In genomic region chr10:78301891-78302738, GRCh38 we compare ENCODE assay signal across 8 cellular contexts.
DNase-seq lines count a peak whose midpoint lies in the region; ATAC-seq and TF ChIP-seq lines count a peak whose summit lies in the region.

No MANE protein-coding gene starts in this region.

- H3K79me2 ChIP-seq in DOHH2 (ENCODE audit: control insufficient read depth, low read length): no peaks in the 10 kb centered on the region
- no peaks in the 10 kb centered on the region for H3K79me2 ChIP-seq in mammary epithelial cell (ENCODE audit: insufficient read depth, low read length)

- peak overlapping the region; percentile 94 for H2AFZ ChIP-seq in mammary epithelial cell (ENCODE audit: low read depth, low read length)

- dilution Hi-C loops in mammary epithelial cell (cut with HindIII; ENCODE audit: low sequenced_read_pairs): loop anchor here (10.0 kb wide), 1 partner anchor 257 kb away; no protein-coding TSS in a partner anchor

- H3K4me1 ChIP-seq in DOHH2 (ENCODE audit: control insufficient read depth, low read length) (peaks cover 28% of the 10 kb centered on the region), mammary epithelial cell (ENCODE audit: insufficient read depth, low read length) (no peaks in the 10 kb centered on the region), mucosa of rectum (ENCODE audit: control insufficient read depth in 2 of 2, insufficient read depth in 2 of 2, low read length in 2 of 2) (peaks cover 6 to 14% of the 10 kb centered on the region in 2 donors)

- peak overlapping the region; percentile 83 for H3K4me2 ChIP-seq in DOHH2 (ENCODE audit: low read length)
- peak overlapping the region; percentile 93 for H3K4me2 ChIP-seq in mammary epithelial cell (ENCODE audit: insufficient read depth, low read depth, low read length)

- H3K9ac ChIP-seq in mammary epithelial cell (ENCODE audit: insufficient read depth, low read length) (no peak overlapping the region), mucosa of rectum (ENCODE audit: low read depth in 1 of 2, low read length in 2 of 2) (peak overlapping the region; percentile 82 to 88)

- H3K27me3 ChIP-seq in DOHH2 (ENCODE audit: control insufficient read depth, low read length): peaks cover 23% of the 10 kb centered on the region
- H3K27me3 ChIP-seq in mammary epithelial cell (ENCODE audit: insufficient read depth, low read length): no peaks in the 10 kb centered on the region
- no peaks in the 10 kb centered on the region for H3K27me3 ChIP-seq in mucosa of rectum (ENCODE audit: control insufficient read depth in 2 of 2, insufficient read depth in 2 of 2, low read length in 2 of 2)

- in situ Hi-C loops in mammary epithelial cell (cut with MboI; ENCODE audit: low sequenced_read_pairs in 2 of 2): loop anchor here in 1 of 2 donors (25.0 kb wide), 1 partner anchor 240 kb away; no protein-coding TSS in a partner anchor

- H3K4me3 ChIP-seq in DOHH2 (ENCODE audit: low read length) (peak overlapping the region; percentile 73), mammary epithelial cell (replicated peaks in 1 of 3; ENCODE audit: insufficient read depth in 1 of 3, low read depth in 2 of 3, low read length in 3 of 3) (peak overlapping the region in 2 of 3 experiments; percentile 53 to 65), mucosa of rectum (ENCODE audit: low read length in 2 of 2) (peak overlapping the region; percentile 82 to 84)

- 0 out of 2 replicates have a peak, but pooled peaks cover 2% of the 10 kb centered on the region for H3F3A ChIP-seq in DOHH2 (ENCODE audit: control insufficient read depth, insufficient read depth)

- intact Hi-C loops in mammary epithelial cell (cut with micrococcal nuclease): loop anchor here (2.0 to 10.0 kb wide), 6 partner anchors 90 to 895 kb away; partner anchors contain the start of gene ZMIZ1

- DNase-seq in MV-4-11 (lab: John Stamatoyannopoulos, UW) (peak; percentile 16), mammary epithelial cell (no peak), NCI-H2081 treated with DMSO at 0.1 percent for 48 hours (lab: John Stamatoyannopoulos, UW) (no peak)

- H3K9me2 ChIP-seq in DOHH2 (replicated peaks; ENCODE audit: control insufficient read depth, low read length): no peaks in the 10 kb centered on the region

- BruUV-seq in mammary epithelial cell (replicated peaks; lab: Mats Ljungman, UMichigan): no TSS peak

- ATAC-seq in HG02885 (IDR thresholded peaks at IDR 0.05; ENCODE audit: poor library complexity, unreplicated experiment) (no peak), GM18511 (IDR thresholded peaks at IDR 0.05; ENCODE audit: unreplicated experiment) (no peak), HG03354 (IDR thresholded peaks at IDR 0.05; ENCODE audit: poor library complexity, severe bottlenecking, unreplicated experiment) (no peak)

- no peaks in the 10 kb centered on the region for H4K20me1 ChIP-seq in DOHH2 (ENCODE audit: control insufficient read depth, insufficient read depth, low read depth, low read length)
- H4K20me1 ChIP-seq in mammary epithelial cell (ENCODE audit: insufficient read depth, low read length): no peaks in the 10 kb centered on the region

- TF ChIP-seq CTCF in DOHH2 (IDR thresholded peaks at IDR 0.05; ENCODE audit: low read depth, low read length, poor library complexity, severe bottlenecking): no peak
- TF ChIP-seq CTCF in mammary epithelial cell (conservative IDR thresholded peaks at IDR 0.05 in 1 of 2, IDR thresholded peaks at IDR 0.05 in 1 of 2; ENCODE audit: extremely low read depth in 1 of 2, insufficient read depth in 1 of 2, low read depth in 1 of 2, low read length in 2 of 2): peak in 1 of 2 donors; percentile 28

- no peaks in the 10 kb centered on the region for H3K36me3 ChIP-seq in DOHH2 (ENCODE audit: control insufficient read depth, low read length)
- no peaks in the 10 kb centered on the region for H3K36me3 ChIP-seq in mammary epithelial cell (ENCODE audit: insufficient read depth, low read length)
- no peaks in the 10 kb centered on the region for H3K36me3 ChIP-seq in mucosa of rectum (ENCODE audit: control insufficient read depth in 2 of 2, insufficient read depth in 2 of 2, low read length in 2 of 2)

- CTCF ChIA-PET in mammary epithelial cell (lab: Charles Lee; ENCODE audit: low non-redundant PET): interaction anchor here (0.6 to 1.1 kb wide), 2 partner anchors 255 to 304 kb away, joined by 3 to 5 read pairs; no protein-coding TSS in a partner anchor

- WGBS in mammary epithelial cell (ENCODE audit: low coverage, missing lambda C conversion rate): 88% methylated on average over 10 of the region's 11 CpGs

- H3K9me3 ChIP-seq in DOHH2 (ENCODE audit: control insufficient read depth, insufficient read depth, low read length) (peaks cover 6% of the 10 kb centered on the region; the same call in 1 of the 2 replicates), mammary epithelial cell (replicated peaks; ENCODE audit: insufficient read depth, low read length) (no peaks in the 10 kb centered on the region), mucosa of rectum (ENCODE audit: control insufficient read depth in 2 of 2, low read length in 2 of 2) (no peaks in the 10 kb centered on the region)

- H3K27ac ChIP-seq in DOHH2 (ENCODE audit: low read depth, low read length) (peak overlapping the region; percentile 41), mammary epithelial cell (ENCODE audit: insufficient read depth, low read depth, low read length) (no peak overlapping the region), mucosa of rectum (ENCODE audit: low read depth in 2 of 2, low read length in 2 of 2) (peak overlapping the region; percentile 88 to 92)
